In genomic region chr17:40367728-40368127, GRCh38 we compare ENCODE assay signal across 1 cellular context.
TF ChIP-seq lines count a peak whose summit lies in the region.

No MANE protein-coding gene starts in this region.

TF ChIP-seq in HEK293, 187 proteins besides CTCF, POLR2A, EP300 and RAD21:
- TF ChIP-seq ZNF121 (tag by site-specific recombination; IDR thresholded peaks at IDR 0.05) = peak; percentile 56; the same call in 1 of the 2 replicates
